ENCODE assay signal across 16 cellular contexts in genomic region chr17:57651451-57651850, GRCh38.
DNase-seq lines count a peak whose midpoint lies in the region; ATAC-seq and TF ChIP-seq lines count a peak whose summit lies in the region.
"Had no signal": no experiment of that assay in that cellular context is flagged by ENCODE, and none has a peak within 500 bp of the region (broad histone marks: within the 10 kb centered on the region; RNA-seq: fewer than 3 reads in every experiment).

No MANE protein-coding gene starts in this region.

- H3K36me3 ChIP-seq in GM23338 (ENCODE audit: insufficient read depth) (no peaks in the 10 kb centered on the region), WERI-Rb-1 (peaks cover 59% of the 10 kb centered on the region), thyroid gland (no peaks in the 10 kb centered on the region)

- TF ChIP-seq POLR2A in thyroid gland (IDR thresholded peaks at IDR 0.05): no peak

- no peak overlapping the region for H2AFZ ChIP-seq in GM23338
- H2AFZ ChIP-seq: GM23248 had no signal

- no peaks in the 10 kb centered on the region for H3K9me2 ChIP-seq in GM23338 (ENCODE audit: insufficient read depth)

- ATAC-seq in GM23338 (no peak), HG02970 (IDR thresholded peaks at IDR 0.05; ENCODE audit: low FRiP score, unreplicated experiment) (no peak)

- H3K4me1 ChIP-seq in GM23338 (ENCODE audit: insufficient read depth) (peaks cover 27% of the 10 kb centered on the region), thyroid gland (peaks cover 16 to 44% of the 10 kb centered on the region in 2 donors)

- TF ChIP-seq CTCF in GM23338 (conservative IDR thresholded peaks at IDR 0.05; ENCODE audit: low read depth in 2 of 2): no peak
- TF ChIP-seq CTCF in WERI-Rb-1 (IDR thresholded peaks at IDR 0.05; ENCODE audit: low read depth, low read length): no peak
- TF ChIP-seq CTCF in thyroid gland (IDR thresholded peaks at IDR 0.05): peak in 1 of 6 experiments; percentile 20

- WGBS in thyroid gland, 2 donors: 19 to 23% methylated on average over 3 to 7 of the region's 7 CpGs

- H3K27ac ChIP-seq in GM23338 (ENCODE audit: low read depth) (no peak overlapping the region), WERI-Rb-1 (peak overlapping the region; percentile 13; the same call in 1 of the 2 replicates), layer of hippocampus (ENCODE audit: low read depth, low read length) (peak overlapping the region; percentile 38), thyroid gland (peak overlapping the region in 2 of 3 donors; percentile 77 to 81)
- H3K27ac ChIP-seq: GM23248, HL-60, KMS-11 had no signal

- 0 out of 2 replicates have a peak overlapping the region, but pooled peaks have one; percentile 3 for H3K27ac Mint-ChIP-seq in GM23338
- H3K27ac Mint-ChIP-seq: B cell; CD4-positive, alpha-beta T cell had no signal

- H3K4me1 Mint-ChIP-seq in GM23338: peaks cover 25% of the 10 kb centered on the region

- no peaks in the 10 kb centered on the region for H3K79me2 ChIP-seq in GM23338 (replicated peaks; ENCODE audit: insufficient read depth)

- H3K4me3 Mint-ChIP-seq in GM23338: peak overlapping the region; percentile 20; the same call in 1 of the 3 replicates
- H3K4me3 Mint-ChIP-seq: B cell; CD4-positive, alpha-beta T cell had no signal

- H4K20me1 ChIP-seq in GM23338 (replicated peaks; ENCODE audit: insufficient read depth): no peaks in the 10 kb centered on the region

- no peaks in the 10 kb centered on the region for H3K9me3 Mint-ChIP-seq in GM23338
- H3K9me3 Mint-ChIP-seq: CD4-positive, alpha-beta T cell; H9 had no signal

- no peaks in the 10 kb centered on the region for H3F3A ChIP-seq in GM23338 (replicated peaks; ENCODE audit: low read depth)

- H3K27me3 ChIP-seq in GM23338 (ENCODE audit: insufficient read depth) (no peaks in the 10 kb centered on the region), WERI-Rb-1 (ENCODE audit: insufficient read depth, low read depth, severe bottlenecking) (no peaks in the 10 kb centered on the region), layer of hippocampus (ENCODE audit: control insufficient read depth, insufficient read depth, low read length) (no peaks in the 10 kb centered on the region), thyroid gland (no peaks in the 10 kb centered on the region)

- DNase-seq in GM23338 (ENCODE audit: low spot score) (no peak), WERI-Rb-1 (no peak), thyroid gland (peak; percentile 98 to 99), dedifferentiated amniotic fluid mesenchymal stem cell (ENCODE audit: extremely low spot score) (no peak), HuH-7.5 (ENCODE audit: low spot score) (no peak)
- DNase-seq: C1 segment of cervical spinal cord; CD4-positive, alpha-beta T cell; DND-41; GDM1; GM23248; H9 had no signal

- H3K27me3 Mint-ChIP-seq in GM23338 (ENCODE audit: insufficient read depth, low read depth, poor library complexity): peaks cover 2% of the 10 kb centered on the region
- H3K27me3 Mint-ChIP-seq: B cell; CD4-positive, alpha-beta T cell had no signal

- intact Hi-C loops in thyroid gland (cut with DNase I): no loop called here

- H3K4me3 ChIP-seq in GM23338 (no peak overlapping the region), WERI-Rb-1 (ENCODE audit: low read depth, low read length) (no peak overlapping the region), thyroid gland (replicated peaks in 1 of 3) (no peak overlapping the region)
- H3K4me3 ChIP-seq: GM23248 had no signal

- H3K4me2 ChIP-seq in GM23338: 0 out of 2 replicates have a peak overlapping the region, but pooled peaks have one; percentile 74
- H3K4me2 ChIP-seq: KMS-11 had no signal

- H3K36me3 Mint-ChIP-seq in GM23338 (ENCODE audit: low read depth): no peaks in the 10 kb centered on the region

- H3K9me3 ChIP-seq in WERI-Rb-1 (ENCODE audit: severe bottlenecking): no peaks in the 10 kb centered on the region
- H3K9me3 ChIP-seq in thyroid gland: no peaks in the 10 kb centered on the region

TF ChIP-seq in GM23338, 12 proteins besides CTCF, POLR2A, EP300 and RAD21 (continues in another document):
- no peak for TF ChIP-seq EZH2 (IDR thresholded peaks at IDR 0.05; ENCODE audit: low read depth, unreplicated experiment)
- TF ChIP-seq NANOG (IDR thresholded peaks at IDR 0.05; ENCODE audit: borderline replicate concordance): no peak
- TF ChIP-seq ZNF331 (CRISPR knock-in tag; IDR thresholded peaks at IDR 0.05; ENCODE audit: low read depth): no peak
- TF ChIP-seq ZNF114 (CRISPR knock-in tag; IDR thresholded peaks at IDR 0.05): no peak
- TF ChIP-seq, protein P1, sequence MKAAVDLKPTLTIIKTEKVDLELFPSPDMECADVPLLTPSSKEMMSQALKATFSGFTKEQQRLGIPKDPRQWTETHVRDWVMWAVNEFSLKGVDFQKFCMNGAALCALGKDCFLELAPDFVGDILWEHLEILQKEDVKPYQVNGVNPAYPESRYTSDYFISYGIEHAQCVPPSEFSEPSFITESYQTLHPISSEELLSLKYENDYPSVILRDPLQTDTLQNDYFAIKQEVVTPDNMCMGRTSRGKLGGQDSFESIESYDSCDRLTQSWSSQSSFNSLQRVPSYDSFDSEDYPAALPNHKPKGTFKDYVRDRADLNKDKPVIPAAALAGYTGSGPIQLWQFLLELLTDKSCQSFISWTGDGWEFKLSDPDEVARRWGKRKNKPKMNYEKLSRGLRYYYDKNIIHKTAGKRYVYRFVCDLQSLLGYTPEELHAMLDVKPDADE (IDR thresholded peaks at IDR 0.05): no peak
- no peak for TF ChIP-seq EZH2phosphoT487 (IDR thresholded peaks at IDR 0.05; ENCODE audit: unreplicated experiment)
- TF ChIP-seq, protein P2, sequence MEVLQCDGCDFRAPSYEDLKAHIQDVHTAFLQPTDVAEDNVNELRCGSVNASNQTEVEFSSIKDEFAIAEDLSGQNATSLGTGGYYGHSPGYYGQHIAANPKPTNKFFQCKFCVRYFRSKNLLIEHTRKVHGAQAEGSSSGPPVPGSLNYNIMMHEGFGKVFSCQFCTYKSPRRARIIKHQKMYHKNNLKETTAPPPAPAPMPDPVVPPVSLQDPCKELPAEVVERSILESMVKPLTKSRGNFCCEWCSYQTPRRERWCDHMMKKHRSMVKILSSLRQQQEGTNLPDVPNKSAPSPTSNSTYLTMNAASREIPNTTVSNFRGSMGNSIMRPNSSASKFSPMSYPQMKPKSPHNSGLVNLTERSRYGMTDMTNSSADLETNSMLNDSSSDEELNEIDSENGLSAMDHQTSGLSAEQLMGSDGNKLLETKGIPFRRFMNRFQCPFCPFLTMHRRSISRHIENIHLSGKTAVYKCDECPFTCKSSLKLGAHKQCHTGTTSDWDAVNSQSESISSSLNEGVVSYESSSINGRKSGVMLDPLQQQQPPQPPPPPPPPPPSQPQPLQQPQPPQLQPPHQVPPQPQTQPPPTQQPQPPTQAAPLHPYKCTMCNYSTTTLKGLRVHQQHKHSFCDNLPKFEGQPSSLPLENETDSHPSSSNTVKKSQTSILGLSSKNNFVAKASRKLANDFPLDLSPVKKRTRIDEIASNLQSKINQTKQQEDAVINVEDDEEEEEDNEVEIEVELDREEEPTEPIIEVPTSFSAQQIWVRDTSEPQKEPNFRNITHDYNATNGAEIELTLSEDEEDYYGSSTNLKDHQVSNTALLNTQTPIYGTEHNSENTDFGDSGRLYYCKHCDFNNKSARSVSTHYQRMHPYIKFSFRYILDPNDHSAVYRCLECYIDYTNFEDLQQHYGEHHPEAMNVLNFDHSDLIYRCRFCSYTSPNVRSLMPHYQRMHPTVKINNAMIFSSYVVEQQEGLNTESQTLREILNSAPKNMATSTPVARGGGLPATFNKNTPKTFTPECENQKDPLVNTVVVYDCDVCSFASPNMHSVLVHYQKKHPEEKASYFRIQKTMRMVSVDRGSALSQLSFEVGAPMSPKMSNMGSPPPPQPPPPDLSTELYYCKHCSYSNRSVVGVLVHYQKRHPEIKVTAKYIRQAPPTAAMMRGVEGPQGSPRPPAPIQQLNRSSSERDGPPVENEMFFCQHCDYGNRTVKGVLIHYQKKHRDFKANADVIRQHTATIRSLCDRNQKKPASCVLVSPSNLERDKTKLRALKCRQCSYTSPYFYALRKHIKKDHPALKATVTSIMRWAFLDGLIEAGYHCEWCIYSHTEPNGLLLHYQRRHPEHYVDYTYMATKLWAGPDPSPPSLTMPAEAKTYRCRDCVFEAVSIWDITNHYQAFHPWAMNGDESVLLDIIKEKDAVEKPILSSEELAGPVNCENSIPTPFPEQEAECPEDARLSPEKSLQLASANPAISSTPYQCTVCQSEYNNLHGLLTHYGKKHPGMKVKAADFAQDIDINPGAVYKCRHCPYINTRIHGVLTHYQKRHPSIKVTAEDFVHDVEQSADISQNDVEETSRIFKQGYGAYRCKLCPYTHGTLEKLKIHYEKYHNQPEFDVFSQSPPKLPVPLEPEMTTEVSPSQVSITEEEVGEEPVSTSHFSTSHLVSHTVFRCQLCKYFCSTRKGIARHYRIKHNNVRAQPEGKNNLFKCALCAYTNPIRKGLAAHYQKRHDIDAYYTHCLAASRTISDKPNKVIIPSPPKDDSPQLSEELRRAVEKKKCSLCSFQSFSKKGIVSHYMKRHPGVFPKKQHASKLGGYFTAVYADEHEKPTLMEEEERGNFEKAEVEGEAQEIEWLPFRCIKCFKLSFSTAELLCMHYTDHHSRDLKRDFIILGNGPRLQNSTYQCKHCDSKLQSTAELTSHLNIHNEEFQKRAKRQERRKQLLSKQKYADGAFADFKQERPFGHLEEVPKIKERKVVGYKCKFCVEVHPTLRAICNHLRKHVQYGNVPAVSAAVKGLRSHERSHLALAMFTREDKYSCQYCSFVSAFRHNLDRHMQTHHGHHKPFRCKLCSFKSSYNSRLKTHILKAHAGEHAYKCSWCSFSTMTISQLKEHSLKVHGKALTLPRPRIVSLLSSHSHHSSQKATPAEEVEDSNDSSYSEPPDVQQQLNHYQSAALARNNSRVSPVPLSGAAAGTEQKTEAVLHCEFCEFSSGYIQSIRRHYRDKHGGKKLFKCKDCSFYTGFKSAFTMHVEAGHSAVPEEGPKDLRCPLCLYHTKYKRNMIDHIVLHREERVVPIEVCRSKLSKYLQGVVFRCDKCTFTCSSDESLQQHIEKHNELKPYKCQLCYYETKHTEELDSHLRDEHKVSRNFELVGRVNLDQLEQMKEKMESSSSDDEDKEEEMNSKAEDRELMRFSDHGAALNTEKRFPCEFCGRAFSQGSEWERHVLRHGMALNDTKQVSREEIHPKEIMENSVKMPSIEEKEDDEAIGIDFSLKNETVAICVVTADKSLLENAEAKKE (CRISPR knock-in tag; IDR thresholded peaks at IDR 0.05): no peak

Comparison
In these comparisons a context has a peak if more than half of its experiments do, and no peak if none do; other contexts are left out.
1. DNase-seq: peak in thyroid gland (2 of 2); none in GM23338 (single experiment), WERI-Rb-1 (single experiment), dedifferentiated amniotic fluid mesenchymal stem cell (single experiment) and HuH-7.5 (single experiment).